ENCODE assay signal across 32 cellular contexts in genomic region chr22:47157093-47157420, GRCh38.
"Had no signal": no experiment of that assay in that cellular context is flagged by ENCODE, and none has a peak within 500 bp of the region (broad histone marks: within the 10 kb centered on the region; RNA-seq: fewer than 3 reads in every experiment).

No MANE protein-coding gene starts in this region.

- H3K36me3 ChIP-seq: ascending aorta, brain microvascular endothelial cell, gastrocnemius medialis, WERI-Rb-1 had no signal

- H3K27me3 Mint-ChIP-seq: activated CD4-positive, alpha-beta memory T cell treated with anti-CD3 and anti-CD28 coated beads, Interleukin-2, amount 10 ng/mL, durations not matched to agents 7 days and 5 days; activated CD4-positive, alpha-beta T cell treated with anti-CD3 and anti-CD28 coated beads, Interleukin-2, amount 10 ng/mL, durations not matched to agents 7 days and 5 days; activated naive CD4-positive, alpha-beta T cell treated with anti-CD3 and anti-CD28 coated beads, Interleukin-2, amount 10 ng/mL, durations not matched to agents 7 days and 5 days; activated naive CD8-positive, alpha-beta T cell treated with anti-CD3 and anti-CD28 coated beads, Interleukin-2, amount 10 ng/mL, durations not matched to agents 7 days and 5 days; activated T-cell treated with anti-CD3 and anti-CD28 coated beads, Interleukin-2, amount 50 U/mL, for 24 hours; effector memory CD8-positive, alpha-beta T cell; T-helper 17 cell had no signal

- H3K27ac ChIP-seq: ascending aorta, brain microvascular endothelial cell, esophagus muscularis mucosa, foreskin keratinocyte, gastrocnemius medialis, WERI-Rb-1 had no signal

- ATAC-seq: activated naive CD4-positive, alpha-beta T cell treated with anti-CD3 and anti-CD28 coated beads, Interleukin-2, amount 50 U/mL, for 72 hours; activated T-cell treated with anti-CD3 and anti-CD28 coated beads, Interleukin-2, amount 50 U/mL, for 72 hours; effector memory CD8-positive, alpha-beta T cell; foreskin keratinocyte; gastrocnemius medialis; T-helper 17 cell had no signal

- H3K36me3 Mint-ChIP-seq: activated naive CD4-positive, alpha-beta T cell treated with anti-CD3 and anti-CD28 coated beads, Interleukin-2, amount 10 ng/mL, durations not matched to agents 7 days and 5 days; activated naive CD4-positive, alpha-beta T cell treated with anti-CD3 and anti-CD28 coated beads, Interleukin-2, amount 50 U/mL, for 72 hours had no signal

- H3K4me1 ChIP-seq: foreskin keratinocyte had no signal

- H3K4me3 ChIP-seq: ascending aorta, esophagus muscularis mucosa, gastrocnemius medialis had no signal

- H3K4me3 Mint-ChIP-seq: activated CD4-positive, alpha-beta memory T cell treated with anti-CD3 and anti-CD28 coated beads, Interleukin-2, amount 10 ng/mL, durations not matched to agents 7 days and 5 days; activated CD4-positive, alpha-beta T cell treated with anti-CD3 and anti-CD28 coated beads, Interleukin-2, amount 10 ng/mL, durations not matched to agents 7 days and 5 days; activated naive CD4-positive, alpha-beta T cell treated with anti-CD3 and anti-CD28 coated beads, Interleukin-2, amount 10 ng/mL, durations not matched to agents 7 days and 5 days; activated naive CD8-positive, alpha-beta T cell treated with anti-CD3 and anti-CD28 coated beads, Interleukin-2, amount 10 ng/mL, durations not matched to agents 7 days and 5 days; activated T-cell treated with anti-CD3 and anti-CD28 coated beads, Interleukin-2, amount 50 U/mL, for 24 hours; activated T-cell treated with anti-CD3 and anti-CD28 coated beads, Interleukin-2, amount 50 U/mL, for 72 hours; effector memory CD8-positive, alpha-beta T cell; T-helper 17 cell; T-helper 2 cell treated with Interferon-gamma antibody and Interleukin-4, amounts not matched to agents 5 μg/mL and 100 μg/mL, for 36 hours had no signal

- H3K4me1 Mint-ChIP-seq: activated CD4-positive, alpha-beta memory T cell treated with anti-CD3 and anti-CD28 coated beads, Interleukin-2, amount 10 ng/mL, durations not matched to agents 7 days and 5 days; activated CD4-positive, alpha-beta T cell treated with anti-CD3 and anti-CD28 coated beads, Interleukin-2, amount 10 ng/mL, durations not matched to agents 7 days and 5 days; activated naive CD4-positive, alpha-beta T cell treated with anti-CD3 and anti-CD28 coated beads, Interleukin-2, amount 10 ng/mL, durations not matched to agents 7 days and 5 days; activated naive CD8-positive, alpha-beta T cell treated with anti-CD3 and anti-CD28 coated beads, Interleukin-2, amount 10 ng/mL, durations not matched to agents 7 days and 5 days had no signal

- H3K9me3 Mint-ChIP-seq: activated CD4-positive, alpha-beta memory T cell treated with anti-CD3 and anti-CD28 coated beads, Interleukin-2, amount 10 ng/mL, durations not matched to agents 7 days and 5 days; activated CD4-positive, alpha-beta T cell treated with anti-CD3 and anti-CD28 coated beads, Interleukin-2, amount 10 ng/mL, durations not matched to agents 7 days and 5 days; activated naive CD4-positive, alpha-beta T cell treated with anti-CD3 and anti-CD28 coated beads, Interleukin-2, amount 10 ng/mL, durations not matched to agents 7 days and 5 days; activated naive CD4-positive, alpha-beta T cell treated with anti-CD3 and anti-CD28 coated beads, Interleukin-2, amount 50 U/mL, for 72 hours; activated naive CD8-positive, alpha-beta T cell treated with anti-CD3 and anti-CD28 coated beads, Interleukin-2, amount 10 ng/mL, durations not matched to agents 7 days and 5 days; activated T-cell treated with anti-CD3 and anti-CD28 coated beads, Interleukin-2, amount 50 U/mL, for 24 hours; activated T-cell treated with anti-CD3 and anti-CD28 coated beads, Interleukin-2, amount 50 U/mL, for 72 hours; effector memory CD8-positive, alpha-beta T cell; T-helper 2 cell treated with Interferon-gamma antibody and Interleukin-4, amounts not matched to agents 5 μg/mL and 100 μg/mL, for 36 hours had no signal

- DNase-seq: activated CD4-positive, alpha-beta memory T cell treated with anti-CD3 and anti-CD28 coated beads, Interleukin-2, amount 10 ng/mL, durations not matched to agents 7 days and 5 days; activated CD4-positive, alpha-beta T cell treated with anti-CD3 and anti-CD28 coated beads for 4 hours; activated CD4-positive, alpha-beta T cell treated with anti-CD3 and anti-CD28 coated beads, Interleukin-2, amount 10 ng/mL, durations not matched to agents 7 days and 5 days; activated CD4-positive, alpha-beta T cell treated with anti-CD3 and anti-CD28 coated beads, Interleukin-2, amount 50 U/mL, for 4 hours; activated CD4-positive, CD25-positive, alpha-beta regulatory T cell; activated CD4-positive, CD25-positive, alpha-beta regulatory T cell treated with anti-CD3 and anti-CD28 coated beads, Interleukin-2, amount 50 U/mL, for 72 hours; activated CD8-positive, alpha-beta memory T cell treated with anti-CD3 and anti-CD28 coated beads, Interleukin-2, amount 50 U/mL, for 48 hours; activated gamma-delta T cell; activated naive CD4-positive, alpha-beta T cell; activated naive CD4-positive, alpha-beta T cell treated with anti-CD3 and anti-CD28 coated beads, Interleukin-2, amount 10 ng/mL, durations not matched to agents 7 days and 5 days; activated naive CD8-positive, alpha-beta T cell treated with anti-CD3 and anti-CD28 coated beads, Interleukin-2, amount 10 ng/mL, durations not matched to agents 7 days and 5 days; activated T-cell treated with anti-CD3 and anti-CD28 coated beads for 4 hours; activated T-cell treated with anti-CD3 and anti-CD28 coated beads, Interleukin-2, amount 50 U/mL, for 24 hours; activated T-cell treated with anti-CD3 and anti-CD28 coated beads, Interleukin-2, amount 50 U/mL, for 72 hours; brain microvascular endothelial cell; caudate nucleus; cortex of kidney; dermis blood vessel endothelial cell; effector CD4-positive, alpha-beta T cell; effector memory CD8-positive, alpha-beta T cell; erythroblast; foreskin keratinocyte; gastrocnemius medialis; glutamatergic neuron; T-helper 1 cell; T-helper 17 cell; T1000; WERI-Rb-1 had no signal

- H3K27ac Mint-ChIP-seq: activated CD4-positive, alpha-beta memory T cell treated with anti-CD3 and anti-CD28 coated beads, Interleukin-2, amount 10 ng/mL, durations not matched to agents 7 days and 5 days; activated CD4-positive, alpha-beta T cell treated with anti-CD3 and anti-CD28 coated beads, Interleukin-2, amount 10 ng/mL, durations not matched to agents 7 days and 5 days; activated naive CD4-positive, alpha-beta T cell treated with anti-CD3 and anti-CD28 coated beads, Interleukin-2, amount 10 ng/mL, durations not matched to agents 7 days and 5 days; activated naive CD8-positive, alpha-beta T cell treated with anti-CD3 and anti-CD28 coated beads, Interleukin-2, amount 10 ng/mL, durations not matched to agents 7 days and 5 days; activated T-cell treated with anti-CD3 and anti-CD28 coated beads, Interleukin-2, amount 50 U/mL, for 24 hours; activated T-cell treated with anti-CD3 and anti-CD28 coated beads, Interleukin-2, amount 50 U/mL, for 72 hours; effector memory CD8-positive, alpha-beta T cell; T-helper 17 cell; T-helper 2 cell treated with Interferon-gamma antibody and Interleukin-4, amounts not matched to agents 5 μg/mL and 100 μg/mL, for 36 hours had no signal

- H3K27me3 ChIP-seq: ascending aorta, brain microvascular endothelial cell, esophagus muscularis mucosa, foreskin keratinocyte, gastrocnemius medialis had no signal

- H3K9me3 ChIP-seq: ascending aorta, gastrocnemius medialis had no signal
